8 cellular contexts compared by ENCODE assay signal in the genomic region with DNA sequence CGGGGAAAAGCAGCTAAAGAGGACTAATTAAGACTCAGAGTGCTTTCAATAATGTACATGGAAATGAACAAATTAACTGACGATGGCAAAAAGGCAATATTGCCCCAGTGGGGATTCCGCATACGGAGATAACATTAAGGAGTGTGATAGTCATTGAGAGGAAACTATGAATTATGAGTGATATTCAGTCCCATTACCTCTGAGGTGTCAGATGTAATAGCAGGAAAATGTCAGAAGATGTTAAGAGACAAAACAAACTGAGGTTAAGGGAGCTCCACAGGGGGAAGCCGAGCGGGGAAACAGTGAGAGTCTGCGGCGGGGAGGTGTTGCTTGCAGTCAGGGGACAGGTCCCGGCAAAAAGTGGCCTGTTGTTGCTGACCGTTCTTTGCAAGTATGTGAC.
"Had no signal": no experiment of that assay in that cellular context is flagged by ENCODE, and none has a peak within 500 bp of the region (broad histone marks: within the 10 kb centered on the region; RNA-seq: fewer than 3 reads in every experiment).

No MANE protein-coding gene starts in this region.

- H3K4me2 ChIP-seq: GM23338 had no signal

- ATAC-seq: GM23338, HCT116, K562 had no signal

- DNase-seq: H7, HFFc6, IMR-90, KG1 had no signal

- H3K4me1 Mint-ChIP-seq: GM23338 had no signal

- H3K4me3 ChIP-seq: GM23338, HAP-1, K562 had no signal

- H3K4me3 Mint-ChIP-seq: GM23338, HFFc6 had no signal

- H3K36me3 ChIP-seq: HAP-1 had no signal

- H2AFZ ChIP-seq: GM23338 had no signal

- H3K9me3 ChIP-seq: HAP-1 had no signal

- H3K27ac Mint-ChIP-seq: GM23338, HFFc6 had no signal

- H3K4me1 ChIP-seq: HAP-1 had no signal
